24 cellular contexts compared by ENCODE assay signal in the genomic region with DNA sequence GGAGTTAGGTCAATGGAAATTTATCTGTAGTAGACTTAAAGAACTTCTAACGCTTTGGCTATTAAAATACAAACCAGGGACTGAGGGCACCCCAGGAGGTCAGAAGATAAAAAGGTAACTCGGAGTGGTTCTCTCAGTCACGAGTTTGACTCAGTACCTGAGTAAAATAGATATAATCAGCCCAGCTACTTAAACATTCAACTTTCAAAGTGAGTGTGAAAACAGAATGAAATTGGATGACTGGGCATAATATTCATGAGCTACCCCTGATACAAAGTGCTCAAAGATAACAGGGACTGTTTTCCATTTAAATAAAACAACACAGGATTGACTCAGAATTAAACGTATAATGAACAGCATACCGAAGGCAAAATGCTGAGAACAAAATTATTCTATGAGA.
DNase-seq lines count a peak whose midpoint lies in the region; ATAC-seq and FAIRE-seq lines count a peak whose summit lies in the region.
"Had no signal": no experiment of that assay in that cellular context is flagged by ENCODE, and none has a peak within 500 bp of the region (broad histone marks: within the 10 kb centered on the region; RNA-seq: fewer than 3 reads in every experiment).

No MANE protein-coding gene starts in this region.

- ATAC-seq in HG02885 (IDR thresholded peaks at IDR 0.05; ENCODE audit: poor library complexity, unreplicated experiment): peak; percentile 62
- peak; percentile 77 for ATAC-seq in stimulated activated effector memory CD8-positive, alpha-beta T cell treated with anti-CD3 and anti-CD28 coated beads, Interleukin-12 subunit alpha, Interleukin-12 subunit beta, amount 100 ng/mL, for 72 hours
- ATAC-seq: body of pancreas, left cardiac atrium, psoas muscle had no signal

- no peak for DNase-seq in activated T-cell treated with anti-CD3 and anti-CD28 coated beads, Interleukin-2, amount 50 U/mL, for 24 hours
- no peak for DNase-seq in activated T-cell treated with anti-CD3 and anti-CD28 coated beads, Interleukin-2, amount 50 U/mL, for 48 hours
- DNase-seq in SK-N-MC (ENCODE audit: low read depth, low spot score) (no peak), HTR-8/SVneo (ENCODE audit: insufficient read length, low spot score) (no peak), DMS 273 (lab: John Stamatoyannopoulos, UW; ENCODE audit: unreplicated experiment) (no peak), DMS114 treated with DMSO at 0.1 percent for 48 hours (lab: John Stamatoyannopoulos, UW; ENCODE audit: unreplicated experiment) (no peak)
- DNase-seq in stimulated activated effector memory CD8-positive, alpha-beta T cell treated with anti-CD3 and anti-CD28 coated beads, Interleukin-12 subunit alpha, Interleukin-12 subunit beta, amount 100 ng/mL, for 72 hours (ENCODE audit: low spot score in 2 of 2): no peak
- DNase-seq: activated CD4-positive, alpha-beta T cell treated with anti-CD3 and anti-CD28 coated beads, Interleukin-2, amount 50 U/mL, for 48 hours; activated CD8-positive, alpha-beta memory T cell treated with anti-CD3 and anti-CD28 coated beads, Interleukin-2, amount 50 U/mL, for 4 hours; activated gamma-delta T cell treated with Interleukin-2 at 50 U/mL for 16 hours; AML-193; body of pancreas; CD4-positive, alpha-beta memory T cell; GDM1; HCEC 1CT; left cardiac atrium; NCI-H1048; NCI-H2029; NCI-H526 treated with DMSO at 0.1 percent for 48 hours; psoas muscle had no signal

- H3K27ac ChIP-seq in SK-N-MC: peak overlapping the region; percentile 4; the same call in 1 of the 2 replicates
- H3K27ac ChIP-seq: body of pancreas, epithelial cell of prostate, RWPE1 had no signal

- H3K36me3 ChIP-seq in SK-N-MC (ENCODE audit: insufficient read depth, low read length): no peaks in the 10 kb centered on the region

- H3K4me1 Mint-ChIP-seq in activated T-cell treated with anti-CD3 and anti-CD28 coated beads, Interleukin-2, amount 50 U/mL, for 24 hours (ENCODE audit: low read depth): peaks cover 54% of the 10 kb centered on the region
- peaks cover 42% of the 10 kb centered on the region for H3K4me1 Mint-ChIP-seq in stimulated activated effector memory CD8-positive, alpha-beta T cell treated with anti-CD3 and anti-CD28 coated beads, Interleukin-12 subunit alpha, Interleukin-12 subunit beta, amount 100 ng/mL, for 72 hours

- no peak overlapping the region for H3K4me3 Mint-ChIP-seq in activated T-cell treated with anti-CD3 and anti-CD28 coated beads, Interleukin-2, amount 50 U/mL, for 24 hours
- no peak overlapping the region for H3K4me3 Mint-ChIP-seq in stimulated activated effector memory CD8-positive, alpha-beta T cell treated with anti-CD3 and anti-CD28 coated beads, Interleukin-12 subunit alpha, Interleukin-12 subunit beta, amount 100 ng/mL, for 72 hours
- H3K4me3 Mint-ChIP-seq: CD4-positive, alpha-beta memory T cell; type B pancreatic cell had no signal

- peak overlapping the region; percentile 40 for H3K27ac Mint-ChIP-seq in activated T-cell treated with anti-CD3 and anti-CD28 coated beads, Interleukin-2, amount 50 U/mL, for 24 hours
- H3K27ac Mint-ChIP-seq in stimulated activated effector memory CD8-positive, alpha-beta T cell treated with anti-CD3 and anti-CD28 coated beads, Interleukin-12 subunit alpha, Interleukin-12 subunit beta, amount 100 ng/mL, for 72 hours: no peak overlapping the region
- H3K27ac Mint-ChIP-seq: type B pancreatic cell had no signal

- no peaks in the 10 kb centered on the region for H3K9me3 ChIP-seq in SK-N-MC (ENCODE audit: low read depth, low read length)
- H3K9me3 ChIP-seq: body of pancreas, psoas muscle had no signal

- no peak overlapping the region for H3K9ac ChIP-seq in SK-N-MC (ENCODE audit: insufficient read length)

- peaks cover 68% of the 10 kb centered on the region for H3K36me3 Mint-ChIP-seq in activated T-cell treated with anti-CD3 and anti-CD28 coated beads, Interleukin-2, amount 50 U/mL, for 24 hours (ENCODE audit: low read depth)
- H3K36me3 Mint-ChIP-seq in stimulated activated effector memory CD8-positive, alpha-beta T cell treated with anti-CD3 and anti-CD28 coated beads, Interleukin-12 subunit alpha, Interleukin-12 subunit beta, amount 100 ng/mL, for 72 hours: peaks cover 27% of the 10 kb centered on the region

- H3K9me3 Mint-ChIP-seq in activated T-cell treated with anti-CD3 and anti-CD28 coated beads, Interleukin-2, amount 50 U/mL, for 24 hours: no peaks in the 10 kb centered on the region
- H3K9me3 Mint-ChIP-seq in stimulated activated effector memory CD8-positive, alpha-beta T cell treated with anti-CD3 and anti-CD28 coated beads, Interleukin-12 subunit alpha, Interleukin-12 subunit beta, amount 100 ng/mL, for 72 hours: no peaks in the 10 kb centered on the region
- H3K9me3 Mint-ChIP-seq: CD4-positive, alpha-beta memory T cell; type B pancreatic cell had no signal

- no peak for FAIRE-seq in HTR-8/SVneo (lab: Jason Lieb, UNC)

- H3K27me3 Mint-ChIP-seq in activated T-cell treated with anti-CD3 and anti-CD28 coated beads, Interleukin-2, amount 50 U/mL, for 24 hours: no peaks in the 10 kb centered on the region
- H3K27me3 Mint-ChIP-seq: CD4-positive, alpha-beta memory T cell; type B pancreatic cell had no signal

- no peak overlapping the region for H3K4me3 ChIP-seq in SK-N-MC
- H3K4me3 ChIP-seq: body of pancreas, psoas muscle had no signal
